ENCODE assay signal across 18 cellular contexts in genomic region chr5:100853582-100853981, GRCh38. TPM values are rescaled to one million over a fixed set of nuclear protein-coding genes. Genes with fewer than 3 reads are reported as not detected.
A peak's percentile ranks its signal among the peaks of the same experiment; 100 is the strongest.
DNase-seq lines count a peak whose midpoint lies in the region; ATAC-seq and TF ChIP-seq lines count a peak whose summit lies in the region.
"Had no signal": no experiment of that assay in that cellular context is flagged by ENCODE, and none has a peak within 500 bp of the region (broad histone marks: within the 10 kb centered on the region; RNA-seq: fewer than 3 reads in every experiment).

No MANE protein-coding gene starts in this region.

- H3K4me3 ChIP-seq in Karpas-422 (ENCODE audit: low read length) (peak overlapping the region; percentile 33; the same call in 1 of the 2 replicates), Caco-2 (ENCODE audit: low read depth, low read length) (no peak overlapping the region)
- H3K4me3 ChIP-seq: breast epithelium, K562, pancreas had no signal

- H3K9ac ChIP-seq in Karpas-422 (ENCODE audit: low read length): peak overlapping the region; percentile 48

- H3K36me3 ChIP-seq in Karpas-422 (ENCODE audit: insufficient read depth, low read length) (no peaks in the 10 kb centered on the region), Caco-2 (ENCODE audit: control insufficient read depth, insufficient read depth, low read length) (no peaks in the 10 kb centered on the region)
- H3K36me3 ChIP-seq: breast epithelium, pancreas had no signal

- H3K4me3 Mint-ChIP-seq in activated T-cell treated with anti-CD3 and anti-CD28 coated beads, Interleukin-2, amount 50 U/mL, for 72 hours: peak overlapping the region; percentile 75 to 79
- peak overlapping the region; percentile 33 for H3K4me3 Mint-ChIP-seq in activated naive CD8-positive, alpha-beta T cell
- peak overlapping the region; percentile 51 for H3K4me3 Mint-ChIP-seq in stimulated activated effector memory CD8-positive, alpha-beta T cell treated with anti-CD3 and anti-CD28 coated beads, Interleukin-12 subunit alpha, Interleukin-12 subunit beta, amount 100 ng/mL, for 72 hours
- H3K4me3 Mint-ChIP-seq in Caco-2 (ENCODE audit: unreplicated experiment): no peak overlapping the region

- CTCF ChIA-PET in Caco-2 (lab: Charles Lee): no interaction called here

- peak overlapping the region; percentile 96 for H3K27ac ChIP-seq in Karpas-422 (ENCODE audit: low read length)
- H3K27ac ChIP-seq: breast epithelium, pancreas had no signal

- no TSS peak for BruUV-seq in Caco-2 (replicated peaks; lab: Mats Ljungman, UMichigan)

- H3K36me3 Mint-ChIP-seq in activated T-cell treated with anti-CD3 and anti-CD28 coated beads, Interleukin-2, amount 50 U/mL, for 72 hours (ENCODE audit: insufficient read depth in 2 of 2): peaks cover 7 to 39% of the 10 kb centered on the region in 2 donors
- H3K36me3 Mint-ChIP-seq in activated naive CD8-positive, alpha-beta T cell: peaks cover 16% of the 10 kb centered on the region
- peaks cover 78% of the 10 kb centered on the region for H3K36me3 Mint-ChIP-seq in stimulated activated effector memory CD8-positive, alpha-beta T cell treated with anti-CD3 and anti-CD28 coated beads, Interleukin-12 subunit alpha, Interleukin-12 subunit beta, amount 100 ng/mL, for 72 hours
- H3K36me3 Mint-ChIP-seq in Caco-2 (ENCODE audit: insufficient read depth, unreplicated experiment): no peaks in the 10 kb centered on the region

- POLR2A ChIA-PET in Caco-2 (lab: Charles Lee): no interaction called here

- H3K4me1 Mint-ChIP-seq in activated T-cell treated with anti-CD3 and anti-CD28 coated beads, Interleukin-2, amount 50 U/mL, for 72 hours (ENCODE audit: low read depth): peaks cover 51% of the 10 kb centered on the region
- peaks cover 48% of the 10 kb centered on the region for H3K4me1 Mint-ChIP-seq in activated naive CD8-positive, alpha-beta T cell (ENCODE audit: low read depth)
- H3K4me1 Mint-ChIP-seq in stimulated activated effector memory CD8-positive, alpha-beta T cell treated with anti-CD3 and anti-CD28 coated beads, Interleukin-12 subunit alpha, Interleukin-12 subunit beta, amount 100 ng/mL, for 72 hours: peaks cover 39% of the 10 kb centered on the region
- H3K4me1 Mint-ChIP-seq in Caco-2 (ENCODE audit: low read depth, unreplicated experiment): no peaks in the 10 kb centered on the region

- intact Hi-C loops in Caco-2 (cut with micrococcal nuclease; ENCODE audit: unreplicated experiment): no loop called here

- H3K9me3 ChIP-seq in Karpas-422 (ENCODE audit: low read length) (no peaks in the 10 kb centered on the region), Caco-2 (no peaks in the 10 kb centered on the region)
- H3K9me3 ChIP-seq: breast epithelium, pancreas had no signal

- no peak for TF ChIP-seq CTCF in Caco-2 (IDR thresholded peaks at IDR 0.05; ENCODE audit: insufficient read depth in 1 of 2, low read depth in 1 of 2, low read length in 1 of 2, severe bottlenecking in 1 of 2, unreplicated experiment in 1 of 2)

- H2AFZ ChIP-seq in Karpas-422 (ENCODE audit: low read length): no peak overlapping the region

- H3K27ac Mint-ChIP-seq in activated T-cell treated with anti-CD3 and anti-CD28 coated beads, Interleukin-2, amount 50 U/mL, for 72 hours: peak overlapping the region; percentile 92
- peak overlapping the region; percentile 81 for H3K27ac Mint-ChIP-seq in activated naive CD8-positive, alpha-beta T cell
- peak overlapping the region; percentile 89 for H3K27ac Mint-ChIP-seq in stimulated activated effector memory CD8-positive, alpha-beta T cell treated with anti-CD3 and anti-CD28 coated beads, Interleukin-12 subunit alpha, Interleukin-12 subunit beta, amount 100 ng/mL, for 72 hours
- no peak overlapping the region for H3K27ac Mint-ChIP-seq in Caco-2 (ENCODE audit: unreplicated experiment)

- no peaks in the 10 kb centered on the region for H3K27me3 Mint-ChIP-seq in activated T-cell treated with anti-CD3 and anti-CD28 coated beads, Interleukin-2, amount 50 U/mL, for 72 hours (ENCODE audit: low read depth)
- no peaks in the 10 kb centered on the region for H3K27me3 Mint-ChIP-seq in activated naive CD8-positive, alpha-beta T cell
- H3K27me3 Mint-ChIP-seq in Caco-2 (ENCODE audit: insufficient read depth, unreplicated experiment): no peaks in the 10 kb centered on the region

- peak; percentile 43 for ATAC-seq in activated T-cell treated with anti-CD3 and anti-CD28 coated beads, Interleukin-2, amount 50 U/mL, for 72 hours (replicated peaks in 1 of 2)
- ATAC-seq in stimulated activated effector memory CD8-positive, alpha-beta T cell treated with anti-CD3 and anti-CD28 coated beads, Interleukin-12 subunit alpha, Interleukin-12 subunit beta, amount 100 ng/mL, for 72 hours: no peak
- ATAC-seq in GM21825 (IDR thresholded peaks at IDR 0.05; ENCODE audit: unreplicated experiment): no peak
- ATAC-seq: K562 had no signal

- H3K4me1 ChIP-seq in Karpas-422 (ENCODE audit: low read length) (peaks cover 72% of the 10 kb centered on the region), Caco-2 (no peaks in the 10 kb centered on the region)
- H3K4me1 ChIP-seq: breast epithelium, pancreas had no signal

- H3K4me2 ChIP-seq in Karpas-422 (ENCODE audit: low read depth, low read length, poor library complexity, severe bottlenecking): peak overlapping the region; percentile 71

- H3K79me2 ChIP-seq in Karpas-422 (ENCODE audit: low read length): no peaks in the 10 kb centered on the region

- no peaks in the 10 kb centered on the region for H3K9me3 Mint-ChIP-seq in activated T-cell treated with anti-CD3 and anti-CD28 coated beads, Interleukin-2, amount 50 U/mL, for 72 hours
- no peaks in the 10 kb centered on the region for H3K9me3 Mint-ChIP-seq in activated naive CD8-positive, alpha-beta T cell (ENCODE audit: low read depth)
- H3K9me3 Mint-ChIP-seq in stimulated activated effector memory CD8-positive, alpha-beta T cell treated with anti-CD3 and anti-CD28 coated beads, Interleukin-12 subunit alpha, Interleukin-12 subunit beta, amount 100 ng/mL, for 72 hours: no peaks in the 10 kb centered on the region
- H3K9me3 Mint-ChIP-seq in Caco-2 (ENCODE audit: unreplicated experiment): no peaks in the 10 kb centered on the region

- H4K20me1 ChIP-seq in Karpas-422 (ENCODE audit: insufficient read depth, low read depth, low read length): no peaks in the 10 kb centered on the region

- no peak for DNase-seq in activated T-cell treated with anti-CD3 and anti-CD28 coated beads, Interleukin-2, amount 50 U/mL, for 72 hours
- DNase-seq in activated T-cell treated with anti-CD3 and anti-CD28 coated beads for 4 hours (no peak), Karpas-422 (no peak), Caco-2 (no peak)
- DNase-seq in stimulated activated effector memory CD8-positive, alpha-beta T cell treated with anti-CD3 and anti-CD28 coated beads, Interleukin-12 subunit alpha, Interleukin-12 subunit beta, amount 100 ng/mL, for 72 hours (ENCODE audit: low spot score in 2 of 2): no peak
- no peak for DNase-seq in stimulated activated CD4-positive, alpha-beta T cell treated with anti-CD3 and anti-CD28 coated beads, Interleukin-12 subunit alpha, Interleukin-12 subunit beta, amount 100 ng/mL, for 4 hours
- DNase-seq: activated CD4-positive, CD25-positive, alpha-beta regulatory T cell treated with anti-CD3 and anti-CD28 coated beads, Interleukin-2, amount 50 U/mL, for 72 hours; activated effector memory CD4-positive, alpha-beta T cell treated with Interleukin-2 at 50 U/mL for 16 hours; DMS153; kidney glomerular epithelial cell; NCI-H1417; NCI-H2227 treated with DMSO at 0.1 percent for 48 hours; pancreas; stimulated activated naive CD4-positive, alpha-beta T cell treated with Interleukin-2 at 50 U/mL for 16 hours had no signal

- H3K9me2 ChIP-seq in Karpas-422 (replicated peaks; ENCODE audit: insufficient read depth, low read length): no peaks in the 10 kb centered on the region

- H3K27me3 ChIP-seq in Karpas-422 (ENCODE audit: low read length) (no peaks in the 10 kb centered on the region), Caco-2 (replicated peaks; ENCODE audit: control insufficient read depth, insufficient read depth, low read length) (no peaks in the 10 kb centered on the region)
- H3K27me3 ChIP-seq: breast epithelium, pancreas had no signal

RNA-seq across cellular contexts. Expression of gene ST8SIA4, which starts 49.5 kb away (rescaled TPM):
- total RNA-seq in activated T-cell treated with anti-CD3 and anti-CD28 coated beads, Interleukin-2, amount 50 U/mL, for 72 hours: 10 to 100 TPM; 44.5 to 47.1 TPM
- total RNA-seq in Karpas-422 (2014; rRNA removed; shearing (Covaris generic); ENCODE audit: low replicate concordance): 17.1 and 20.4 TPM in 2 replicates
- total RNA-seq in Caco-2 (2022): 0.61 and 0.72 TPM in 2 replicates

Comparison
In these comparisons a context has a peak if more than half of its experiments do, and no peak if none do; other contexts are left out.
1. ATAC-seq: peak in activated T-cell treated with anti-CD3 and anti-CD28 coated beads, Interleukin-2, amount 50 U/mL, for 72 hours (2 of 2); none in stimulated activated effector memory CD8-positive, alpha-beta T cell treated with anti-CD3 and anti-CD28 coated beads, Interleukin-12 subunit alpha, Interleukin-12 subunit beta, amount 100 ng/mL, for 72 hours (single experiment) and GM21825 (single experiment).
2. RNA of gene ST8SIA4, which starts 49.5 kb away (total RNA-seq): 44.5 to 47.1 TPM in activated T-cell treated with anti-CD3 and anti-CD28 coated beads, Interleukin-2, amount 50 U/mL, for 72 hours and 17.1 to 20.4 TPM in Karpas-422; 0.61 to 0.72 TPM in Caco-2; every median in the first group is over 10 times any median in the second.